ENCODE assay signal across 8 cellular contexts in the genomic region with DNA sequence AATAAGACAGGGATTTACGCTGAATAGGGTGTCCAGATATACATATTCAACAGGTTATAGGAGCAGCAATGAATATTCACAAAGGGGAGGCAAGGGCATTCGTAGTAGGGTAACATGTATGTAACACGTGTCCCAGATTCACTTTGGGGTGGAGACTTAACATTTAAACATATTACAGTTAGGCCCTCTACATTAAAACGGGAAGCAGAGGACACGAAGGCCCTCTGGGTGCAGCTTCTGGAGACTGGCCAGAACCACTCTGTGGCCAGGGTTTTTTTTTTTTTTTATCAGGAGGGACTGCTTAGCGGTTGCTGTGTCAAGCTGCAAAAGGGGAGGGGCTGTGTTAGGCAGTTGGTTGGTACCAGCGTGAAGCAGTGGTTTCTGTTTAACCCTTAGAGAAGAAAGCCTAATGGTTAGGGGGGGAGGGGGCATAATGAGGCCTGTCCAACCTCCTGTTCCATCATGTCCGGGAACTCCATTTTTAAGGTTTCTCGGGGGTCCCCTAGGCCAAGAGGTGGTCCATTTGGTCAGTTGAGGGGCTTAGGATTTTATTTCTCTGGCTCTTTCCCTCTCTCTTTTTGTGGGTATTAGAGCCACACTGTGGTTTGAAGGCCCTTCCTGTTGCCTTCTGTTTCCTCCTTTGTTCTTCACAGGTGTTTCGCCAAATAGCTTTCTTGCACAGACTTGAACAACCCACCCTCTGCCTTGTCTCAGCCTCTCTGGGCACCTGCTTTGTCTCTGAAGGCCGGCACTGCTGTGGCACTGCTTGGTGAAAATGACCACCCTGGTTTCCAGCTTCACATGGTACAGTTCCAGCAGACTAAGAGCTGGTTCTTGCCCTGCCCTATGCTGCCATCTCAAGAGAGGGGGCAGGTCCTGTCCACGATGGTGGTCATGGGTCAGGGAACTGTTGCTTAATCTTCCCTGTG. TPM values are rescaled to one million over a fixed set of nuclear protein-coding genes. Genes with fewer than 3 reads are reported as not detected.
DNase-seq lines count a peak whose midpoint lies in the region; ATAC-seq and TF ChIP-seq lines count a peak whose summit lies in the region.

No MANE protein-coding gene starts in this region.

- no peaks in the 10 kb centered on the region for H3K36me3 Mint-ChIP-seq in CD8-positive, alpha-beta T cell
- peaks cover 0 to 2% (median 0%) of the 10 kb centered on the region in 5 donors for H3K36me3 Mint-ChIP-seq in naive thymus-derived CD4-positive, alpha-beta T cell

- intact Hi-C loops in CD8-positive, alpha-beta T cell (cut with DNase I, micrococcal nuclease) = loop anchor here in 1 of 2 experiments (5.0 kb wide), 1 partner anchor 41 kb away; no protein-coding TSS in a partner anchor
- intact Hi-C loops in mammary epithelial cell (cut with micrococcal nuclease) = no loop called here
- intact Hi-C loops in naive thymus-derived CD4-positive, alpha-beta T cell (cut with micrococcal nuclease) = loop anchor here in 1 of 2 donors (10.0 kb wide), 1 partner anchor 89 kb away; no protein-coding TSS in a partner anchor

- H3K27me3 Mint-ChIP-seq in CD8-positive, alpha-beta T cell (ENCODE audit: low read depth) = no peaks in the 10 kb centered on the region
- H3K27me3 Mint-ChIP-seq in naive thymus-derived CD4-positive, alpha-beta T cell = peaks cover 0 to 1% (median 0%) of the 10 kb centered on the region in 5 donors

- POLR2A ChIA-PET in CD8-positive, alpha-beta T cell (lab: Charles Lee) = interaction anchor here (0.9 to 1.5 kb wide), 3 partner anchors 9 to 27 kb away, joined by 3 to 5 read pairs (median 3); partner anchors contain the start of gene PRF1
- POLR2A ChIA-PET in naive thymus-derived CD4-positive, alpha-beta T cell (lab: Charles Lee) = no interaction called here

- no peaks in the 10 kb centered on the region for H3K79me2 ChIP-seq in mammary epithelial cell (ENCODE audit: insufficient read depth, low read length)

- TF ChIP-seq CTCF in CD8-positive, alpha-beta T cell (IDR thresholded peaks at IDR 0.05) = no peak
- no peak for TF ChIP-seq CTCF in mammary epithelial cell (conservative IDR thresholded peaks at IDR 0.05 in 1 of 2, IDR thresholded peaks at IDR 0.05 in 1 of 2; ENCODE audit: extremely low read depth in 1 of 2, insufficient read depth in 1 of 2, low read depth in 1 of 2, low read length in 2 of 2)

- no peak overlapping the region for H3K4me3 ChIP-seq in CD8-positive, alpha-beta T cell (ENCODE audit: low read depth, low read length)
- no peak overlapping the region for H3K4me3 ChIP-seq in mammary epithelial cell (replicated peaks in 1 of 3; ENCODE audit: insufficient read depth in 1 of 3, low read depth in 2 of 3, low read length in 3 of 3)
- no peak overlapping the region for H3K4me3 ChIP-seq in naive thymus-derived CD4-positive, alpha-beta T cell (ENCODE audit: low read length)

- H3K27me3 ChIP-seq in CD8-positive, alpha-beta T cell (ENCODE audit: insufficient read depth, low read length) = no peaks in the 10 kb centered on the region
- H3K27me3 ChIP-seq in mammary epithelial cell (ENCODE audit: insufficient read depth, low read length) = peaks cover 18% of the 10 kb centered on the region
- no peaks in the 10 kb centered on the region for H3K27me3 ChIP-seq in naive thymus-derived CD4-positive, alpha-beta T cell (ENCODE audit: control insufficient read depth in 2 of 2, insufficient read depth in 2 of 2, low read length in 2 of 2)

- peak overlapping the region; percentile 84 for H3K27ac Mint-ChIP-seq in CD8-positive, alpha-beta T cell
- H3K27ac Mint-ChIP-seq in naive thymus-derived CD4-positive, alpha-beta T cell = peak overlapping the region in 8 of 9 donors; percentile 2 to 84 (median 66)

- H3K4me2 ChIP-seq in mammary epithelial cell (ENCODE audit: insufficient read depth, low read depth, low read length) = peak overlapping the region; percentile 29

- peaks cover 46% of the 10 kb centered on the region for H3K4me1 Mint-ChIP-seq in CD8-positive, alpha-beta T cell (ENCODE audit: low read depth)
- peaks cover 44 to 64% (median 48%) of the 10 kb centered on the region in 7 donors for H3K4me1 Mint-ChIP-seq in naive thymus-derived CD4-positive, alpha-beta T cell

- no peaks in the 10 kb centered on the region for H3K36me3 ChIP-seq in CD8-positive, alpha-beta T cell (ENCODE audit: insufficient read depth, low read length)
- H3K36me3 ChIP-seq in mammary epithelial cell (ENCODE audit: insufficient read depth, low read length) = no peaks in the 10 kb centered on the region
- H3K36me3 ChIP-seq in naive thymus-derived CD4-positive, alpha-beta T cell (ENCODE audit: control insufficient read depth in 2 of 3, insufficient read depth in 3 of 3, low read length in 3 of 3) = no peaks in the 10 kb centered on the region

- no peaks in the 10 kb centered on the region for H4K20me1 ChIP-seq in mammary epithelial cell (ENCODE audit: insufficient read depth, low read length)

- no peak overlapping the region for H3K27ac ChIP-seq in CD8-positive, alpha-beta T cell (ENCODE audit: low read depth, low read length)
- no peak overlapping the region for H3K27ac ChIP-seq in mammary epithelial cell (ENCODE audit: insufficient read depth, low read depth, low read length)
- H3K27ac ChIP-seq in naive thymus-derived CD4-positive, alpha-beta T cell (ENCODE audit: low read depth, low read length) = no peak overlapping the region

- dilution Hi-C loops in mammary epithelial cell (cut with HindIII; ENCODE audit: low sequenced_read_pairs) = no loop called here

- peak overlapping the region; percentile 37 for H3K4me3 Mint-ChIP-seq in CD8-positive, alpha-beta T cell
- peak overlapping the region in 9 of 10 donors; percentile 4 to 53 (median 26) for H3K4me3 Mint-ChIP-seq in naive thymus-derived CD4-positive, alpha-beta T cell

- ATAC-seq in CD8-positive, alpha-beta T cell = peak; percentile 6
- ATAC-seq in GM18861 (IDR thresholded peaks at IDR 0.05; ENCODE audit: unreplicated experiment) (peak; percentile 47), HG02970 (IDR thresholded peaks at IDR 0.05; ENCODE audit: low FRiP score, unreplicated experiment) (peak; percentile 43)
- ATAC-seq in naive thymus-derived CD4-positive, alpha-beta T cell = peak; percentile 77

- H3K9ac ChIP-seq in mammary epithelial cell (ENCODE audit: insufficient read depth, low read length) = no peak overlapping the region

- H3K9me3 ChIP-seq in CD8-positive, alpha-beta T cell (ENCODE audit: low read length) = no peaks in the 10 kb centered on the region
- H3K9me3 ChIP-seq in mammary epithelial cell (replicated peaks; ENCODE audit: insufficient read depth, low read length) = no peaks in the 10 kb centered on the region
- no peaks in the 10 kb centered on the region for H3K9me3 ChIP-seq in naive thymus-derived CD4-positive, alpha-beta T cell (ENCODE audit: control insufficient read depth in 2 of 3, low read length in 3 of 3)

- in situ Hi-C loops in mammary epithelial cell (cut with MboI; ENCODE audit: low sequenced_read_pairs in 2 of 2) = no loop called here

- H2AFZ ChIP-seq in mammary epithelial cell (ENCODE audit: low read depth, low read length) = no peak overlapping the region

- peak in 1 of 7 experiments; percentile 48 for DNase-seq in CD8-positive, alpha-beta T cell
- DNase-seq in NCI-H226 (peak; percentile 83), mammary epithelial cell (peak; percentile 80), HuH-7.5 (ENCODE audit: low spot score) (no peak), SW 1271 (lab: John Stamatoyannopoulos, UW) (no peak)
- no peak for DNase-seq in naive thymus-derived CD4-positive, alpha-beta T cell

- CTCF ChIA-PET in CD8-positive, alpha-beta T cell (lab: Charles Lee) = interaction anchor here (1.0 to 8.3 kb wide), 7 partner anchors 9 to 183 kb away, joined by 3 to 32 read pairs (median 4); no protein-coding TSS in a partner anchor
- CTCF ChIA-PET in mammary epithelial cell (lab: Charles Lee; ENCODE audit: low non-redundant PET) = no interaction called here
- CTCF ChIA-PET in naive thymus-derived CD4-positive, alpha-beta T cell (lab: Charles Lee) = no interaction called here

- no TSS peak for BruUV-seq in mammary epithelial cell (replicated peaks; lab: Mats Ljungman, UMichigan)

- H3K9me3 Mint-ChIP-seq in CD8-positive, alpha-beta T cell = no peaks in the 10 kb centered on the region
- peaks cover 0 to 2% (median 0%) of the 10 kb centered on the region in 11 donors for H3K9me3 Mint-ChIP-seq in naive thymus-derived CD4-positive, alpha-beta T cell

- H3K4me1 ChIP-seq in CD8-positive, alpha-beta T cell (ENCODE audit: insufficient read depth, low read length) = peaks cover 45% of the 10 kb centered on the region
- peaks cover 34% of the 10 kb centered on the region for H3K4me1 ChIP-seq in mammary epithelial cell (ENCODE audit: insufficient read depth, low read length)
- H3K4me1 ChIP-seq in naive thymus-derived CD4-positive, alpha-beta T cell (ENCODE audit: control insufficient read depth in 2 of 2, insufficient read depth in 2 of 2, low read length in 2 of 2) = peaks cover 34 to 47% of the 10 kb centered on the region in 2 donors

- WGBS in mammary epithelial cell (ENCODE audit: low coverage, missing lambda C conversion rate) = 38% methylated on average over 11 of the region's 12 CpGs

RNA-seq across cellular contexts. Expression of gene PRF1, which starts 26.4 kb away (rescaled TPM):
- 10 to 100 TPM; 56.4 to 57.3 TPM for total RNA-seq in CD8-positive, alpha-beta T cell
- not detected for total RNA-seq in mammary epithelial cell
- 0.07 TPM for polyA plus RNA-seq in mammary epithelial cell
- polyA minus RNA-seq in mammary epithelial cell = not detected
- 100 to 1,000 TPM in 2 of 5 experiments, 10 to 100 TPM in 2, 1 to 10 TPM in 1; 8.1 to 198 (median 30.7) TPM for total RNA-seq in naive thymus-derived CD4-positive, alpha-beta T cell
- 10 to 100 TPM; 19.3 to 27.6 TPM for polyA plus RNA-seq in naive thymus-derived CD4-positive, alpha-beta T cell

Comparison
In these comparisons a context has a peak if more than half of its experiments do, and no peak if none do; other contexts are left out.
1. ATAC-seq: peak in every context shown above with its lines; median percentile 77 in naive thymus-derived CD4-positive, alpha-beta T cell; 47 in GM18861; 43 in HG02970; 6 in CD8-positive, alpha-beta T cell.
2. DNase-seq: peak in NCI-H226 (single experiment) and mammary epithelial cell (single experiment); none in naive thymus-derived CD4-positive, alpha-beta T cell (0 of 9), HuH-7.5 (single experiment) and SW 1271 (0 of 2).
3. RNA of gene PRF1, which starts 26.4 kb away (total RNA-seq): 56.4 to 57.3 TPM in CD8-positive, alpha-beta T cell and 8.1 to 198 TPM in naive thymus-derived CD4-positive, alpha-beta T cell; not detected in mammary epithelial cell; every median in the first group is over 4 times any median in the second.